Comparison of ENCODE assay signal across 16 cellular contexts in the genomic region with DNA sequence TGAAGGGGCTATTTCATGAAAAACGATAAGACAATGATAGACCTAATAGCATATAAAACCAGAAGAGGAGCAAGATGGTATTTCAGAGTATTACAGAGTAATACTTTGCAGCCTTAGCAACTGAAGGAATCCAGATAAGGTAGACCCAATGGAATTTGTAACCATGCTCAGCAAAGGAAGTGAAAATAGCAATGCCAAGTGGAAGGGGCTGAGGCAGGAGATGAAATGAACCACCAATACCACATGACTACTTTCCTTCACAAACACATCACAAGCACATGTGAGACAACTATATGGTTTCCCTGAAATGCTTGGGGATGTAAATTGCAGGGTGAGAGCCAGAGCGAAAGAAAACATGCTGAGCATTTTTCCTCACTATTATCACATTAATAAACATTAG.
DNase-seq lines count a peak whose midpoint lies in the region; ATAC-seq and TF ChIP-seq lines count a peak whose summit lies in the region.
"Had no signal": no experiment of that assay in that cellular context is flagged by ENCODE, and none has a peak within 500 bp of the region (broad histone marks: within the 10 kb centered on the region; RNA-seq: fewer than 3 reads in every experiment).

No MANE protein-coding gene starts in this region.

- no peak overlapping the region for H3K4me3 ChIP-seq in choroid plexus epithelial cell (ENCODE audit: low read depth, low read length)
- no peak overlapping the region for H3K4me3 ChIP-seq in upper lobe of right lung
- no peak overlapping the region for H3K4me3 ChIP-seq in lower lobe of right lung
- H3K4me3 ChIP-seq: psoas muscle, SJSA1, vagina had no signal

- H3K4me1 ChIP-seq in upper lobe of right lung (peaks cover 17% of the 10 kb centered on the region), lower lobe of right lung (peaks cover 20% of the 10 kb centered on the region)

- peak overlapping the region; percentile 97 for H3K27ac Mint-ChIP-seq in T-helper 17 cell
- H3K27ac Mint-ChIP-seq: B cell, H9 had no signal

- peaks cover 39% of the 10 kb centered on the region for H3K4me1 Mint-ChIP-seq in T-helper 17 cell

- DNase-seq in stimulated activated CD4-positive, alpha-beta T cell treated with anti-CD3 and anti-CD28 coated beads, Interleukin-4, amount 100 ng/mL, for 24 hours: peak; percentile 12
- DNase-seq in stimulated activated CD4-positive, alpha-beta T cell treated with anti-CD3 and anti-CD28 coated beads, Interleukin-4, amount 100 ng/mL, for 4 hours: no peak
- DNase-seq in T-helper 17 cell (no peak), choroid plexus epithelial cell (ENCODE audit: low read depth) (peak; percentile 71), upper lobe of right lung (no peak), lower lobe of right lung (no peak), G401 (ENCODE audit: low spot score) (no peak)
- DNase-seq: EL, H9, heart left ventricle, NCI-H2107, psoas muscle had no signal

- H3K27me3 ChIP-seq in upper lobe of right lung: no peaks in the 10 kb centered on the region
- H3K27me3 ChIP-seq in lower lobe of right lung (ENCODE audit: low read depth): no peaks in the 10 kb centered on the region
- H3K27me3 ChIP-seq: heart left ventricle, SJSA1, vagina had no signal

- H3K36me3 ChIP-seq in upper lobe of right lung (no peaks in the 10 kb centered on the region), lower lobe of right lung (no peaks in the 10 kb centered on the region)
- H3K36me3 ChIP-seq: heart left ventricle, SJSA1, vagina had no signal

- peak overlapping the region; percentile 74 for H3K4me3 Mint-ChIP-seq in T-helper 17 cell
- H3K4me3 Mint-ChIP-seq: H9 had no signal

- H3K27ac ChIP-seq in upper lobe of right lung (no peak overlapping the region), lower lobe of right lung (no peak overlapping the region)
- H3K27ac ChIP-seq: psoas muscle, SJSA1, vagina had no signal

- intact Hi-C loops in upper lobe of right lung (cut with DNase I) (no loop called here), lower lobe of right lung (cut with DNase I) (no loop called here)

- TF ChIP-seq CTCF in choroid plexus epithelial cell (conservative IDR thresholded peaks at IDR 0.05; ENCODE audit: low read depth, low read length) (no peak), upper lobe of right lung (IDR thresholded peaks at IDR 0.05) (no peak), lower lobe of right lung (IDR thresholded peaks at IDR 0.05) (no peak)

- no peaks in the 10 kb centered on the region for H3K27me3 Mint-ChIP-seq in T-helper 17 cell
- H3K27me3 Mint-ChIP-seq: B cell had no signal

- H3K36me3 Mint-ChIP-seq in T-helper 17 cell (ENCODE audit: low read depth): no peaks in the 10 kb centered on the region

- in situ Hi-C loops in G401 (cut with HindIII; ENCODE audit: low sequenced_read_pairs): no loop called here

- H3K9me3 ChIP-seq in T-helper 17 cell (ENCODE audit: control insufficient read depth, low read length, poor library complexity, severe bottlenecking) (no peaks in the 10 kb centered on the region), upper lobe of right lung (no peaks in the 10 kb centered on the region), lower lobe of right lung (no peaks in the 10 kb centered on the region)
- H3K9me3 ChIP-seq: heart left ventricle, psoas muscle, SJSA1, vagina had no signal

- peak; percentile 71 for ATAC-seq in T-helper 17 cell
- ATAC-seq in upper lobe of right lung: peak; percentile 33
- no peak for ATAC-seq in lower lobe of right lung
- ATAC-seq in GM21786 (IDR thresholded peaks at IDR 0.05; ENCODE audit: unreplicated experiment): no peak
- ATAC-seq: heart left ventricle, psoas muscle had no signal

Comparison
In these comparisons a context has a peak if more than half of its experiments do, and no peak if none do; other contexts are left out.
1. DNase-seq: peak in stimulated activated CD4-positive, alpha-beta T cell treated with anti-CD3 and anti-CD28 coated beads, Interleukin-4, amount 100 ng/mL, for 24 hours (single experiment) and choroid plexus epithelial cell (single experiment); none in stimulated activated CD4-positive, alpha-beta T cell treated with anti-CD3 and anti-CD28 coated beads, Interleukin-4, amount 100 ng/mL, for 4 hours (0 of 2), T-helper 17 cell (0 of 3), upper lobe of right lung (single experiment), lower lobe of right lung (single experiment) and G401 (single experiment).
2. ATAC-seq: peak in T-helper 17 cell (single experiment) and upper lobe of right lung (single experiment); none in lower lobe of right lung (0 of 2) and GM21786 (single experiment).